22 cellular contexts compared by ENCODE assay signal in genomic region chr4:24719615-24720014, GRCh38.
"Had no signal": no experiment of that assay in that cellular context is flagged by ENCODE, and none has a peak within 500 bp of the region (broad histone marks: within the 10 kb centered on the region; RNA-seq: fewer than 3 reads in every experiment).

No MANE protein-coding gene starts in this region.

- ATAC-seq: activated T-helper 17 cell treated with anti-CD3 and anti-CD28 coated beads, Interleukin-2, amount 50 U/mL, for 72 hours; PC-3; T-helper 17 cell had no signal

- FAIRE-seq: astrocyte, RCC 7860, TTC549 had no signal

- DNase-seq: activated CD4-positive, alpha-beta memory T cell treated with anti-CD3 and anti-CD28 coated beads, Interleukin-2, amount 10 ng/mL, durations not matched to agents 7 days and 5 days; activated CD4-positive, alpha-beta T cell treated with anti-CD3 and anti-CD28 coated beads, Interleukin-2, amount 50 U/mL, for 1 hour; activated CD4-positive, CD25-positive, alpha-beta regulatory T cell; activated gamma-delta T cell; activated naive CD4-positive, alpha-beta T cell treated with anti-CD3 and anti-CD28 coated beads for 36 hours; activated T-cell treated with anti-CD3 and anti-CD28 coated beads for 4 hours; activated T-cell treated with anti-CD3 and anti-CD28 coated beads, Interleukin-2, amount 50 U/mL, for 48 hours; amygdala; KG1; NCI-H1105 treated with DMSO at 0.1 percent for 48 hours; NCI-H1436 treated with DMSO at 0.1 percent for 48 hours; NCI-H187; NCI-H2081; NCI-H748 treated with DMSO at 0.1 percent for 48 hours; PC-3; SIG-M5; T-helper 17 cell; T-helper 9 cell had no signal
